Comparison of ENCODE assay signal across 8 cellular contexts in the genomic region with DNA sequence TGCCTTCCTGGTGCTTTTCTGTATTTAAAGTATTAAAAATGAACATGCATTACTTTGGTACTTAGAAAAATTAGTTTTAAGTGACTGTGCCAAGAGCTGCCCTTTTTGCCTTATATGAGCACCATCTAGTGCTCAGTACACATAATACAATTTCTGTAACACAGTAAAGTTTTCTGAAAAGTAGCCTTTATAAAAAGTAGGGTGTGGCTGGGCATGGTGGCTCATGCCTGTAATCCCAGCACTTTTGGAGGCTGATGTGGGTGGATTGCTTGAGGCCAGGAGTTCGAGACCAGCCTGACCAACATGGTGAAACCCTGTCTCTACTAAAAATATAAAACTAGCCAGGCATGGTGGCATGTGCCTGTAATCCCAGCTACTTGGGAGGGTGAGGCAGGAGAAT. TPM values are rescaled to one million over a fixed set of nuclear protein-coding genes. Genes with fewer than 3 reads are reported as not detected.
DNase-seq lines count a peak whose midpoint lies in the region; ATAC-seq, FAIRE-seq and TF ChIP-seq lines count a peak whose summit lies in the region.
"Not testable (repeated sequence)": the region's sequence is repeated elsewhere in the genome, so short reads cannot be mapped to it uniquely, and the experiment has no call there.

No MANE protein-coding gene starts in this region.

- not testable (repeated sequence) for H3K4me2 ChIP-seq in A549; parathyroid adenoma (ENCODE audit: low read length)

- H3K4me1 ChIP-seq in A549, parathyroid adenoma: not testable (repeated sequence)

- not testable (repeated sequence) for H3K27me3 ChIP-seq in parathyroid adenoma (ENCODE audit: control insufficient read depth, insufficient read depth, low read length)

- DNase-seq in A549 (ENCODE audit: low read depth in 1 of 2, low spot score in 1 of 2) (peak; percentile 11 to 55), ELR (ENCODE audit: low read depth) (peak; percentile 79), HS-27A (ENCODE audit: low read depth) (peak; percentile 14), NCI-H226 (peak; percentile 36), dedifferentiated amniotic fluid mesenchymal stem cell (ENCODE audit: extremely low spot score) (peak; percentile 84), hepatic stellate cell (ENCODE audit: low spot score) (peak; percentile 22)

- not testable (repeated sequence) for H3K79me2 ChIP-seq in parathyroid adenoma

- POLR2A ChIA-PET in A549 (lab: Yijun Ruan, JAX) = not testable (repeated sequence)

- TF ChIP-seq POLR2A in A549 (IDR thresholded peaks at IDR 0.05; ENCODE audit: low read length) = not testable (repeated sequence)

- not testable (repeated sequence) for H3K9ac ChIP-seq in parathyroid adenoma

- not testable (repeated sequence) for FAIRE-seq in A549 (lab: Jason Lieb, UNC)
- peak; percentile 90 for FAIRE-seq in TTC549 (lab: Jason Lieb, UNC)

- H3K36me3 ChIP-seq in parathyroid adenoma (ENCODE audit: control insufficient read depth, insufficient read depth, low read length) = not testable (repeated sequence)

- TF ChIP-seq EP300 in A549 (IDR thresholded peaks at IDR 0.05) = not testable (repeated sequence)

- ATAC-seq in A549 = peak; percentile 56 to 83; a peak in 3 of 6 replicates

- not testable (repeated sequence) for H3K9me3 ChIP-seq in A549; parathyroid adenoma (ENCODE audit: control insufficient read depth, low read length)

- TF ChIP-seq RAD21 in A549 (conservative IDR thresholded peaks at IDR 0.05 in 1 of 2, IDR thresholded peaks at IDR 0.05 in 1 of 2) = peak; percentile 68 to 73

- H3K27ac ChIP-seq in A549, parathyroid adenoma: not testable (repeated sequence)

- WGBS in A549 (ENCODE audit: missing lambda C conversion rate) = 0% methylated on average over 1 of the region's 1 CpG

- CTCF ChIA-PET in A549 (lab: Yijun Ruan, JAX) = interaction anchor here (0.7 to 1.8 kb wide), 14 partner anchors 14 to 740 kb away, joined by 3 to 6 read pairs (median 3); no protein-coding TSS in a partner anchor

- TF ChIP-seq CTCF in A549 (IDR thresholded peaks at IDR 0.05) (peak; percentile 54), parathyroid adenoma (IDR thresholded peaks at IDR 0.05) (peak; percentile 31)

- H3K4me3 ChIP-seq in A549; parathyroid adenoma (ENCODE audit: low read depth, low read length): not testable (repeated sequence)

- H2AFZ ChIP-seq in parathyroid adenoma = not testable (repeated sequence)

TF ChIP-seq in A549, 52 proteins besides CTCF, POLR2A, EP300 and RAD21:
- peak; percentile 55; the same call in 2 of the 3 replicates for TF ChIP-seq SMC3 (IDR thresholded peaks at IDR 0.05)

RNA-seq across cellular contexts. Expression of gene DYM, which starts 45.0 kb away (rescaled TPM):
- polyA plus RNA-seq in A549 (2011; rRNA removed) = 47.5 and 52.2 TPM in 2 replicates
- polyA plus RNA-seq in A549 (2012; cell fraction: cytosol; rRNA removed) = 6.6 and 8.5 TPM in 2 replicates
- 4.8 and 7.0 TPM in 2 replicates for polyA plus RNA-seq in A549 (2012; cell fraction: nucleus; rRNA removed)
- 9.6 to 11.7 TPM (median 10.6 TPM) in 3 replicates for polyA plus RNA-seq in A549 (2017; fragmentation: RNase III; extraction: RNeasy Plus Mini Kit Qiagen cat#74134 plus additional on column Dnase treatment)
- polyA minus RNA-seq in A549 (2011; rRNA and poly(A)+ RNA removed) = 60.9 and 71.5 TPM in 2 replicates

Comparison
In these comparisons a context has a peak if more than half of its experiments do, and no peak if none do; other contexts are left out.
1. DNase-seq: peak in every context shown above with its lines; median percentile 84 in dedifferentiated amniotic fluid mesenchymal stem cell; 79 in ELR; 36 in NCI-H226; 33 in A549; 22 in hepatic stellate cell; 14 in HS-27A.